ENCODE assay signal across 1 cellular context in the genomic region with DNA sequence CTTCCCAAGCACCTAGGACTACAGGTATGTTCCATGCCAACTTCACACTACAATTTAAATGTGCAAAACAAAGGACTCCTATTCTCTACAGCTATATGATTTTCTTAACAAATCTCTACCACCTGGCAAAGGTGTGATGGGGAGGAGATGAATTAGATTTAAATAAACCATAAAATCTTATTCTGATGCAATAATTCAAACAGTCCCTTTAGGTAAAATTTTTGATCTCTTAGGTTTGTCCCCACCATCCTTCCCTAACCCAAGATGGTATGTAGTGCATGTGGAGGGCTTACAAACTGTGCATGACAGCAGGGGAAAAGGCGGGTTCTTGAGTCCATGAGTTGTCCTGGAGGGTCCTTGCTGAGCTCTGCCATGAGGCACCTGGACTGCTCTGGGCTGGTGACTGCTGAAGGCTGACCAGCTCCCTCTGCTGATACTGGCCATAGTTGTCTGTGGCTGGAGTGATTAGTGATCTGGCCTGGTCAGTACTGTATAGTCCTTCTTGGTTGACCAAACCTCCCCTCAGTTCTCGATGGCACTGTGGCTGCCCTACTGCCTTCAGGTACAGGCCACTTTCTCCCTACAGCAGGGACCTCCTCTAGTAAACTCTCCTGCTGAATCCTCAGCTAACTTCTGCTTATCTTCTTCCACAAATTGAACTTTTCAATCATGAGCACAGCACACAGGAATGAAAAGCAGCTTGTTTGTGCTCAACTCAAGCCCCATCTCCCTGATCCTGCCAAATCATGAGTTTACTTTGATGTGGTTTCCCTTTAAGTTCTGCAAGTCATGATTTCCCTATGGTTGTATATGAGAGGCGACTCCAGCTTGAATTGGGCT.
A peak's percentile ranks its signal among the peaks of the same experiment; 100 is the strongest.
TF ChIP-seq lines count a peak whose summit lies in the region.

No MANE protein-coding gene starts in this region.

TF ChIP-seq in K562, 482 proteins besides CTCF, POLR2A, EP300 and RAD21 (continued from another document and continues in another):
- TF ChIP-seq TFAP4 (CRISPR knock-in tag; IDR thresholded peaks at IDR 0.05; ENCODE audit: borderline replicate concordance), result 0 out of 2 replicates have a peak, but pooled peaks have one; percentile 19
- no peak for TF ChIP-seq CCNT2 (IDR thresholded peaks at IDR 0.05; ENCODE audit: borderline replicate concordance, extremely low read depth, insufficient read length, low read depth, low read length)
- TF ChIP-seq CBFA2T2 (conservative IDR thresholded peaks at IDR 0.05), result peak; percentile 66
- no peak for TF ChIP-seq ZBTB43 (CRISPR knock-in tag; IDR thresholded peaks at IDR 0.05)
- TF ChIP-seq RBM39 (optimal IDR thresholded peaks at IDR 0.05; ENCODE audit: low read depth, low read length), result no peak
- TF ChIP-seq HNRNPH1 (optimal IDR thresholded peaks at IDR 0.05; ENCODE audit: low read depth, low read length), result no peak
- TF ChIP-seq NRF1 (conservative IDR thresholded peaks at IDR 0.05 in 1 of 2, IDR thresholded peaks at IDR 0.05 in 1 of 2), result peak; percentile 28 to 35; a peak in 2 of 4 replicates
- no peak for TF ChIP-seq NFATC3 (IDR thresholded peaks at IDR 0.05)
- no peak for TF ChIP-seq MCM7 (IDR thresholded peaks at IDR 0.05)
- TF ChIP-seq, protein P1, sequence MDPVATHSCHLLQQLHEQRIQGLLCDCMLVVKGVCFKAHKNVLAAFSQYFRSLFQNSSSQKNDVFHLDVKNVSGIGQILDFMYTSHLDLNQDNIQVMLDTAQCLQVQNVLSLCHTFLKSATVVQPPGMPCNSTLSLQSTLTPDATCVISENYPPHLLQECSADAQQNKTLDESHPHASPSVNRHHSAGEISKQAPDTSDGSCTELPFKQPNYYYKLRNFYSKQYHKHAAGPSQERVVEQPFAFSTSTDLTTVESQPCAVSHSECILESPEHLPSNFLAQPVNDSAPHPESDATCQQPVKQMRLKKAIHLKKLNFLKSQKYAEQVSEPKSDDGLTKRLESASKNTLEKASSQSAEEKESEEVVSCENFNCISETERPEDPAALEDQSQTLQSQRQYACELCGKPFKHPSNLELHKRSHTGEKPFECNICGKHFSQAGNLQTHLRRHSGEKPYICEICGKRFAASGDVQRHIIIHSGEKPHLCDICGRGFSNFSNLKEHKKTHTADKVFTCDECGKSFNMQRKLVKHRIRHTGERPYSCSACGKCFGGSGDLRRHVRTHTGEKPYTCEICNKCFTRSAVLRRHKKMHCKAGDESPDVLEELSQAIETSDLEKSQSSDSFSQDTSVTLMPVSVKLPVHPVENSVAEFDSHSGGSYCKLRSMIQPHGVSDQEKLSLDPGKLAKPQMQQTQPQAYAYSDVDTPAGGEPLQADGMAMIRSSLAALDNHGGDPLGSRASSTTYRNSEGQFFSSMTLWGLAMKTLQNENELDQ (CRISPR knock-in tag; IDR thresholded peaks at IDR 0.05; ENCODE audit: borderline replicate concordance), result no peak
- TF ChIP-seq CEBPG (CRISPR knock-in tag; IDR thresholded peaks at IDR 0.05), result peak; percentile 36; the same call in 1 of the 2 replicates
- TF ChIP-seq CEBPG (tag; conservative IDR thresholded peaks at IDR 0.05 in 1 of 2, IDR thresholded peaks at IDR 0.05 in 1 of 2), result peak; percentile 41 to 66; a peak in 3 of 4 replicates
- no peak for TF ChIP-seq SLC30A9 (CRISPR knock-in tag; IDR thresholded peaks at IDR 0.05)
- no peak for TF ChIP-seq NR0B1 (IDR thresholded peaks at IDR 0.05; ENCODE audit: partially characterized antibody)
- TF ChIP-seq KLF1 (tag; IDR thresholded peaks at IDR 0.05), result no peak
- TF ChIP-seq ZNF668 (CRISPR knock-in tag; IDR thresholded peaks at IDR 0.05), result no peak
- TF ChIP-seq, protein P2, sequence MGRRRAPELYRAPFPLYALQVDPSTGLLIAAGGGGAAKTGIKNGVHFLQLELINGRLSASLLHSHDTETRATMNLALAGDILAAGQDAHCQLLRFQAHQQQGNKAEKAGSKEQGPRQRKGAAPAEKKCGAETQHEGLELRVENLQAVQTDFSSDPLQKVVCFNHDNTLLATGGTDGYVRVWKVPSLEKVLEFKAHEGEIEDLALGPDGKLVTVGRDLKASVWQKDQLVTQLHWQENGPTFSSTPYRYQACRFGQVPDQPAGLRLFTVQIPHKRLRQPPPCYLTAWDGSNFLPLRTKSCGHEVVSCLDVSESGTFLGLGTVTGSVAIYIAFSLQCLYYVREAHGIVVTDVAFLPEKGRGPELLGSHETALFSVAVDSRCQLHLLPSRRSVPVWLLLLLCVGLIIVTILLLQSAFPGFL (CRISPR knock-in tag; IDR thresholded peaks at IDR 0.05), result no peak
- TF ChIP-seq ZBTB12 (CRISPR knock-in tag; IDR thresholded peaks at IDR 0.05), result no peak
- TF ChIP-seq DNMT1 (IDR thresholded peaks at IDR 0.05), result no peak
- no peak for TF ChIP-seq ZEB2 (IDR thresholded peaks at IDR 0.05)
- TF ChIP-seq PTTG1 (tag; IDR thresholded peaks at IDR 0.05; ENCODE audit: low read depth), result no peak
- no peak for TF ChIP-seq HSF4 (CRISPR knock-in tag; IDR thresholded peaks at IDR 0.05; ENCODE audit: borderline replicate concordance)
- TF ChIP-seq, protein P3, sequence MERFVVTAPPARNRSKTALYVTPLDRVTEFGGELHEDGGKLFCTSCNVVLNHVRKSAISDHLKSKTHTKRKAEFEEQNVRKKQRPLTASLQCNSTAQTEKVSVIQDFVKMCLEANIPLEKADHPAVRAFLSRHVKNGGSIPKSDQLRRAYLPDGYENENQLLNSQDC (CRISPR knock-in tag; IDR thresholded peaks at IDR 0.05), result no peak
- TF ChIP-seq MED1 (CRISPR knock-in tag; IDR thresholded peaks at IDR 0.05; ENCODE audit: borderline replicate concordance), result no peak
- TF ChIP-seq, protein P4, sequence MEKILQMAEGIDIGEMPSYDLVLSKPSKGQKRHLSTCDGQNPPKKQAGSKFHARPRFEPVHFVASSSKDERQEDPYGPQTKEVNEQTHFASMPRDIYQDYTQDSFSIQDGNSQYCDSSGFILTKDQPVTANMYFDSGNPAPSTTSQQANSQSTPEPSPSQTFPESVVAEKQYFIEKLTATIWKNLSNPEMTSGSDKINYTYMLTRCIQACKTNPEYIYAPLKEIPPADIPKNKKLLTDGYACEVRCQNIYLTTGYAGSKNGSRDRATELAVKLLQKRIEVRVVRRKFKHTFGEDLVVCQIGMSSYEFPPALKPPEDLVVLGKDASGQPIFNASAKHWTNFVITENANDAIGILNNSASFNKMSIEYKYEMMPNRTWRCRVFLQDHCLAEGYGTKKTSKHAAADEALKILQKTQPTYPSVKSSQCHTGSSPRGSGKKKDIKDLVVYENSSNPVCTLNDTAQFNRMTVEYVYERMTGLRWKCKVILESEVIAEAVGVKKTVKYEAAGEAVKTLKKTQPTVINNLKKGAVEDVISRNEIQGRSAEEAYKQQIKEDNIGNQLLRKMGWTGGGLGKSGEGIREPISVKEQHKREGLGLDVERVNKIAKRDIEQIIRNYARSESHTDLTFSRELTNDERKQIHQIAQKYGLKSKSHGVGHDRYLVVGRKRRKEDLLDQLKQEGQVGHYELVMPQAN (IDR thresholded peaks at IDR 0.05; ENCODE audit: borderline replicate concordance), result no peak
- 0 out of 4 replicates have a peak, but pooled peaks of 1 of the 2 experiments have one; percentile 20 for TF ChIP-seq TEAD1 (CRISPR knock-in tag; IDR thresholded peaks at IDR 0.05)
- no peak for TF ChIP-seq ZNF609 (CRISPR knock-in tag; IDR thresholded peaks at IDR 0.05; ENCODE audit: borderline replicate concordance)
- no peak for TF ChIP-seq ELF1 (tag; IDR thresholded peaks at IDR 0.05)
- no peak for TF ChIP-seq ARHGAP35 (IDR thresholded peaks at IDR 0.05; ENCODE audit: partially characterized antibody)
- TF ChIP-seq CTBP1 (IDR thresholded peaks at IDR 0.05; ENCODE audit: borderline replicate concordance), result peak; percentile 83
- TF ChIP-seq RFX1 (IDR thresholded peaks at IDR 0.05), result no peak
- TF ChIP-seq RBM34 (IDR thresholded peaks at IDR 0.05; ENCODE audit: borderline replicate concordance, insufficient read depth, low read length), result no peak
